19 cellular contexts compared by ENCODE assay signal in the genomic region with DNA sequence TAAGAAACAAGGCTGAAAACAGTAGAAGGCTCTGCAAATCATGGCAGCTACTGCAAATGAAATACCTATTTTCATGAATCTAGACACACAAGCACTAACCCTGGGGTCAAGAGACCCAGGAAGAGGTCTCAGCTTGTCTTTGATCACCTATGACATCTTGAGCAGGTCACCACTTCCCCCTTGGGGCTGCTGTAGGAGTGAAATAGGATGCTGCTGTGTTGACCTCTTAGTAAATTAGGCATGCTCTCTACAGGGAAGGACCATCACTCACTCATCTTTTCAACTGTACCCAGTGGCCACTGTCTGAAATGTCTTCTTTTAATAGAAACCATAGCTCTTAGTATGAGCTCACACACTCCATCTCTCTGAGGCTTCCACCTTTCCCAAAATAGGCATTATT.
DNase-seq lines count a peak whose midpoint lies in the region; ATAC-seq, FAIRE-seq and TF ChIP-seq lines count a peak whose summit lies in the region.
"Had no signal": no experiment of that assay in that cellular context is flagged by ENCODE, and none has a peak within 500 bp of the region (broad histone marks: within the 10 kb centered on the region; RNA-seq: fewer than 3 reads in every experiment).

No MANE protein-coding gene starts in this region.

- H4K8ac ChIP-seq in mesendoderm (ENCODE audit: low read depth, low read length): no peak overlapping the region

- H3K4me1 Mint-ChIP-seq in CD4-positive, CD25-positive, alpha-beta regulatory T cell: peaks cover 41 to 93% (median 75%) of the 10 kb centered on the region in 4 donors
- H3K4me1 Mint-ChIP-seq in progenitor cell of endocrine pancreas (ENCODE audit: low read depth): peaks cover 8% of the 10 kb centered on the region

- no peak overlapping the region for H4K5ac ChIP-seq in mesendoderm (ENCODE audit: low read length)

- peaks cover 38% of the 10 kb centered on the region for H3K36me3 ChIP-seq in CD4-positive, CD25-positive, alpha-beta regulatory T cell (ENCODE audit: control insufficient read depth, insufficient read depth, low read length)
- H3K36me3 ChIP-seq in mesendoderm (ENCODE audit: control insufficient read depth, insufficient read depth, low read length) (no peaks in the 10 kb centered on the region), brain microvascular endothelial cell (replicated peaks) (no peaks in the 10 kb centered on the region)
- H3K36me3 ChIP-seq: stomach had no signal

- peaks cover 24% of the 10 kb centered on the region for H3K79me2 ChIP-seq in mesendoderm (ENCODE audit: control insufficient read depth, insufficient read depth, low read length)

- no peak overlapping the region for H3K56ac ChIP-seq in mesendoderm (ENCODE audit: low read length)

- H3K18ac ChIP-seq in mesendoderm (ENCODE audit: low read length): no peak overlapping the region

- no peaks in the 10 kb centered on the region for H3K27me3 ChIP-seq in CD4-positive, CD25-positive, alpha-beta regulatory T cell (ENCODE audit: control insufficient read depth, insufficient read depth, low read length)
- no peaks in the 10 kb centered on the region for H3K27me3 ChIP-seq in mesendoderm (ENCODE audit: insufficient read depth, low read length, poor library complexity)
- no peaks in the 10 kb centered on the region for H3K27me3 ChIP-seq in brain microvascular endothelial cell (replicated peaks)
- H3K27me3 ChIP-seq: stomach had no signal

- TF ChIP-seq CTCF in progenitor cell of endocrine pancreas (IDR thresholded peaks at IDR 0.05; ENCODE audit: unreplicated experiment): no peak
- TF ChIP-seq CTCF in brain microvascular endothelial cell (IDR thresholded peaks at IDR 0.05; ENCODE audit: low read depth, low read length, missing control alignments): no peak

- no peak overlapping the region for H2BK15ac ChIP-seq in mesendoderm (replicated peaks; ENCODE audit: low read depth)

- H3K4me3 ChIP-seq in CD4-positive, CD25-positive, alpha-beta regulatory T cell (ENCODE audit: low read depth, low read length): peak overlapping the region; percentile 47
- H3K4me3 ChIP-seq in mesendoderm (ENCODE audit: low read length) (no peak overlapping the region), brain microvascular endothelial cell (ENCODE audit: low read depth, low read length) (no peak overlapping the region)
- H3K4me3 ChIP-seq: coronary artery, stomach had no signal

- no peak overlapping the region for H2AK5ac ChIP-seq in mesendoderm (ENCODE audit: low read length)

- H3K9ac ChIP-seq in mesendoderm (ENCODE audit: low read length): no peak overlapping the region
- H3K9ac ChIP-seq: parathyroid adenoma had no signal

- no peak for DNase-seq in CD4-positive, CD25-positive, alpha-beta regulatory T cell
- no peak for DNase-seq in GM12891 (ENCODE audit: insufficient read length, low spot score)
- DNase-seq in OCI-M1 (lab: John Stamatoyannopoulos, UW): peak; percentile 21
- no peak for DNase-seq in epithelial cell of prostate (ENCODE audit: low read depth, low spot score)
- DNase-seq in progenitor cell of endocrine pancreas (ENCODE audit: low spot score, unreplicated experiment): no peak
- no peak for DNase-seq in mesendoderm
- no peak for DNase-seq in NCI-H128 (lab: John Stamatoyannopoulos, UW; ENCODE audit: unreplicated experiment)
- no peak for DNase-seq in brain microvascular endothelial cell
- DNase-seq: activated T-cell treated with anti-CD3 and anti-CD28 coated beads for 4 hours, aorta, DMS53, head of caudate nucleus, Karpas-422, NCI-H1436, small intestine, stomach had no signal

- peak; percentile 79 for FAIRE-seq in GM12891 (lab: Jason Lieb, UNC)
- FAIRE-seq: small intestine had no signal

- no peak overlapping the region for H2BK120ac ChIP-seq in mesendoderm (ENCODE audit: low read depth, low read length)

- H2BK5ac ChIP-seq in mesendoderm (ENCODE audit: low read length): no peak overlapping the region

- H3K79me1 ChIP-seq in mesendoderm (ENCODE audit: low read length): peaks cover 20% of the 10 kb centered on the region

- H3K4ac ChIP-seq in mesendoderm (ENCODE audit: low read depth, low read length): no peak overlapping the region

- no peak for TF ChIP-seq POLR2A in GM12891 (IDR thresholded peaks at IDR 0.05; ENCODE audit: low read depth, low read length)

- ATAC-seq in CD4-positive, CD25-positive, alpha-beta regulatory T cell (ENCODE audit: low read depth in 2 of 2): no peak
- ATAC-seq: Panc1 had no signal

- H3K27ac ChIP-seq in CD4-positive, CD25-positive, alpha-beta regulatory T cell (ENCODE audit: insufficient read depth, low read length, poor library complexity, severe bottlenecking): peak overlapping the region; percentile 63
- H3K27ac ChIP-seq in epithelial cell of prostate (peak overlapping the region; percentile 91), mesendoderm (ENCODE audit: low read depth, low read length) (no peak overlapping the region), brain microvascular endothelial cell (no peak overlapping the region)
- H3K27ac ChIP-seq: parathyroid adenoma had no signal

- peaks cover 0 to 17% (median 4%) of the 10 kb centered on the region in 7 donors for H3K9me3 Mint-ChIP-seq in CD4-positive, CD25-positive, alpha-beta regulatory T cell
- peaks cover 35% of the 10 kb centered on the region for H3K9me3 Mint-ChIP-seq in progenitor cell of endocrine pancreas (ENCODE audit: low read depth)

- peaks cover 3 to 13% of the 10 kb centered on the region in 2 experiments for H3K9me3 ChIP-seq in CD4-positive, CD25-positive, alpha-beta regulatory T cell (ENCODE audit: control insufficient read depth in 2 of 2, low read length in 2 of 2)

- H3K36me3 Mint-ChIP-seq in CD4-positive, CD25-positive, alpha-beta regulatory T cell: peaks cover 43% of the 10 kb centered on the region
- peaks cover 53% of the 10 kb centered on the region for H3K36me3 Mint-ChIP-seq in progenitor cell of endocrine pancreas (ENCODE audit: insufficient read depth)

- peak overlapping the region; percentile 29 to 87 (median 75) for H3K27ac Mint-ChIP-seq in CD4-positive, CD25-positive, alpha-beta regulatory T cell
- no peak overlapping the region for H3K27ac Mint-ChIP-seq in progenitor cell of endocrine pancreas

- H3K27me3 Mint-ChIP-seq in CD4-positive, CD25-positive, alpha-beta regulatory T cell: no peaks in the 10 kb centered on the region
- H3K27me3 Mint-ChIP-seq in progenitor cell of endocrine pancreas: no peaks in the 10 kb centered on the region

- H3K4me3 Mint-ChIP-seq in CD4-positive, CD25-positive, alpha-beta regulatory T cell: peak overlapping the region in 3 of 4 donors; percentile 15 to 33 (median 32)
- no peak overlapping the region for H3K4me3 Mint-ChIP-seq in progenitor cell of endocrine pancreas (ENCODE audit: low read depth)

- H3K4me1 ChIP-seq in CD4-positive, CD25-positive, alpha-beta regulatory T cell (ENCODE audit: control insufficient read depth, insufficient read depth, low read length, poor library complexity, severe bottlenecking): peaks cover 42% of the 10 kb centered on the region
- H3K4me1 ChIP-seq in mesendoderm (ENCODE audit: control insufficient read depth, low read depth, low read length): peaks cover 1% of the 10 kb centered on the region
- H3K4me1 ChIP-seq: parathyroid adenoma had no signal

- in situ Hi-C loops in brain microvascular endothelial cell (cut with HindIII; ENCODE audit: low pct_ligation_motif_present, low sequenced_read_pairs): no loop called here

- no peak overlapping the region for H3K4me2 ChIP-seq in mesendoderm (ENCODE audit: low read length)

- no peak overlapping the region for H3K23ac ChIP-seq in mesendoderm (ENCODE audit: low read length)

TF ChIP-seq in GM12891, 5 proteins besides CTCF, POLR2A, EP300 and RAD21:
- TF ChIP-seq SPI1 (IDR thresholded peaks at IDR 0.05; ENCODE audit: low read depth, low read length) (peak; percentile 41), POLR2AphosphoS5 (IDR thresholded peaks at IDR 0.05; ENCODE audit: low read depth, low read length) (no peak), TAF1 (IDR thresholded peaks at IDR 0.05; ENCODE audit: low read depth, low read length) (no peak)

Comparison
In these comparisons a context has a peak if more than half of its experiments do, and no peak if none do; other contexts are left out.
1. H3K27ac ChIP-seq: peak in CD4-positive, CD25-positive, alpha-beta regulatory T cell (single experiment) and epithelial cell of prostate (single experiment); none in mesendoderm (single experiment) and brain microvascular endothelial cell (single experiment).